Comparison of ENCODE assay signal across 9 cellular contexts in the genomic region with DNA sequence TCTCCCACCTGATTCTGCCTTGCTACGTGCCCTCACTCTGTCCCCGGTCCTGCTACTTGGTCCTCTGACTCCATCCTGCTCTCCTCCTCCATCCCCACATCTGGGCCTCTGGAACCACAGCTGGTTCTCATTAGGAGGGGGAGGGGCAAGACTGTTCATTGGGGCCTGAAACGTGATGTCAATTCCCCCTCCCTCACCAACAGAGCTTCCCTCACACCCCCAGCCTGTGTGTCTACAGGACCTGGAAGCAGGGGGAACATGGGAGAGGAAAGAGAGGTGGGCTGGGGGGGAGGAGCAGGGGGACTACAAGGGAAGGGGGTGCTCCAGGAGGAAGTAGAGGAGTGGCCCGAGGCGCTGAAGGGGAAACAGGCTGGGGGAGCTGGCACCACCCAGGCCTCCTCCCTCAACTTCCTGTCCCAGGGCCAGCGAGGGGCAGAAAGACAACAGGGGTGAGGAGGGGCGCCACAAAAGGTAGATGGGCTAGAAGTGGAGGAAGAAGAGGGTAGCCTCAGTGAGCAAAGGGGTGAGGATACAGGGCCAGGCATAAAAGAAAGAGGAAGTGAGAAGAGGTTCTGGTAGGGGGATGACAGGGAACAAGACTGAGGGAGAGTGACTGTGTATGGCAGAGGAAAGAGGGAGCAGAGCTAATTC. TPM values are rescaled to one million over a fixed set of nuclear protein-coding genes. Genes with fewer than 3 reads are reported as not detected.
A peak's percentile ranks its signal among the peaks of the same experiment; 100 is the strongest.
DNase-seq lines count a peak whose midpoint lies in the region; ATAC-seq, FAIRE-seq and TF ChIP-seq lines count a peak whose summit lies in the region.
"Had no signal": no experiment of that assay in that cellular context is flagged by ENCODE, and none has a peak within 500 bp of the region (broad histone marks: within the 10 kb centered on the region; RNA-seq: fewer than 3 reads in every experiment).

No MANE protein-coding gene starts in this region.

- H3K4me3 ChIP-seq in lower lobe of right lung = no peak overlapping the region

- H3K36me3 ChIP-seq in lower lobe of right lung = no peaks in the 10 kb centered on the region

- TF ChIP-seq CTCF in lower lobe of right lung (IDR thresholded peaks at IDR 0.05) (no peak), D721Med (IDR thresholded peaks at IDR 0.05; ENCODE audit: insufficient read depth, missing control alignments) (no peak)

- H3K27ac Mint-ChIP-seq in activated naive CD4-positive, alpha-beta T cell treated with anti-CD3 and anti-CD28 coated beads, Interleukin-2, amount 50 U/mL, for 72 hours = no peak overlapping the region

- no peaks in the 10 kb centered on the region for H3K9me3 ChIP-seq in lower lobe of right lung

- FAIRE-seq in D721Med (lab: Jason Lieb, UNC) = no peak
- FAIRE-seq: islet of Langerhans had no signal

- peaks cover 40% of the 10 kb centered on the region for H3K4me1 ChIP-seq in lower lobe of right lung

- intact Hi-C loops in lower lobe of right lung (cut with DNase I) = no loop called here

- H3K36me3 Mint-ChIP-seq in activated naive CD4-positive, alpha-beta T cell treated with anti-CD3 and anti-CD28 coated beads, Interleukin-2, amount 50 U/mL, for 72 hours = no peaks in the 10 kb centered on the region

- H3K27ac ChIP-seq in lower lobe of right lung = peak overlapping the region; percentile 73

- ATAC-seq in GM21367 (IDR thresholded peaks at IDR 0.05; ENCODE audit: unreplicated experiment) (peak; percentile 76), HG03558 (IDR thresholded peaks at IDR 0.05; ENCODE audit: extremely low read depth, unreplicated experiment) (peak; percentile 73), lower lobe of right lung (peak; percentile 45 to 53)
- ATAC-seq in activated naive CD4-positive, alpha-beta T cell treated with anti-CD3 and anti-CD28 coated beads, Interleukin-2, amount 50 U/mL, for 72 hours = peak; percentile 47 to 56

- peak; percentile 79 for DNase-seq in GM03348 (ENCODE audit: low spot score)
- DNase-seq in activated naive CD4-positive, alpha-beta T cell treated with anti-CD3 and anti-CD28 coated beads, Interleukin-2, amount 50 U/mL, for 72 hours (ENCODE audit: low spot score in 2 of 2) = peak in 1 of 2 donors; percentile 39
- DNase-seq in lower lobe of right lung = no peak
- DNase-seq in hippocampal formation (lab: John Stamatoyannopoulos, UW) = no peak
- no peak for DNase-seq in NCI-H526 treated with DMSO at 0.1 percent for 48 hours (lab: John Stamatoyannopoulos, UW)
- no peak for DNase-seq in D721Med (ENCODE audit: insufficient read length, low spot score)

- H3K27me3 ChIP-seq in lower lobe of right lung (ENCODE audit: low read depth) = no peaks in the 10 kb centered on the region

- H3K9me3 Mint-ChIP-seq in activated naive CD4-positive, alpha-beta T cell treated with anti-CD3 and anti-CD28 coated beads, Interleukin-2, amount 50 U/mL, for 72 hours = no peaks in the 10 kb centered on the region

RNA-seq across cellular contexts. Expression of a gene that starts 8.9 kb away (rescaled TPM):
- 1 to 10 TPM in 1 of 2 donors, under 1 TPM in 1; 0.82 to 2.1 TPM for total RNA-seq in activated naive CD4-positive, alpha-beta T cell treated with anti-CD3 and anti-CD28 coated beads, Interleukin-2, amount 50 U/mL, for 72 hours
- 23.2 TPM for total RNA-seq in lower lobe of right lung

RNA-seq across cellular contexts. Expression of a gene that starts 27.5 kb away (rescaled TPM):
- 10 to 100 TPM; 54.7 to 67.4 TPM for total RNA-seq in activated naive CD4-positive, alpha-beta T cell treated with anti-CD3 and anti-CD28 coated beads, Interleukin-2, amount 50 U/mL, for 72 hours
- 231 TPM for total RNA-seq in lower lobe of right lung

RNA-seq across cellular contexts. Expression of a gene that starts 34.7 kb away (rescaled TPM):
- total RNA-seq in activated naive CD4-positive, alpha-beta T cell treated with anti-CD3 and anti-CD28 coated beads, Interleukin-2, amount 50 U/mL, for 72 hours = 100 to 1,000 TPM in 1 of 2 donors, 10 to 100 TPM in 1; 95.3 to 166 TPM
- 112 TPM for total RNA-seq in lower lobe of right lung

RNA-seq across cellular contexts. Expression of a gene that starts 36.4 kb away (rescaled TPM):
- 100 to 1,000 TPM in 1 of 2 donors, 10 to 100 TPM in 1; 92.4 to 104 TPM for total RNA-seq in activated naive CD4-positive, alpha-beta T cell treated with anti-CD3 and anti-CD28 coated beads, Interleukin-2, amount 50 U/mL, for 72 hours
- 34.2 TPM for total RNA-seq in lower lobe of right lung

RNA-seq across cellular contexts. Expression of a gene that starts 43.2 kb away (rescaled TPM):
- 10 to 100 TPM; 72.1 to 99.7 TPM for total RNA-seq in activated naive CD4-positive, alpha-beta T cell treated with anti-CD3 and anti-CD28 coated beads, Interleukin-2, amount 50 U/mL, for 72 hours
- 135 TPM for total RNA-seq in lower lobe of right lung
